ENCODE assay signal across 8 cellular contexts in genomic region chr2:64404002-64404731, GRCh38. TPM values are rescaled to one million over a fixed set of nuclear protein-coding genes. Genes with fewer than 3 reads are reported as not detected.
DNase-seq lines count a peak whose midpoint lies in the region; ATAC-seq and TF ChIP-seq lines count a peak whose summit lies in the region.
"Had no signal": no experiment of that assay in that cellular context is flagged by ENCODE, and none has a peak within 500 bp of the region (broad histone marks: within the 10 kb centered on the region; RNA-seq: fewer than 3 reads in every experiment).

No MANE protein-coding gene starts in this region.

- peaks cover 15% of the 10 kb centered on the region for H3K4me1 ChIP-seq in mammary epithelial cell (ENCODE audit: insufficient read depth, low read length)
- H3K4me1 ChIP-seq in smooth muscle cell (ENCODE audit: low read depth): peaks cover 34% of the 10 kb centered on the region
- H3K4me1 ChIP-seq in PC-9 (replicated peaks; ENCODE audit: insufficient read depth): peaks cover 42% of the 10 kb centered on the region

- TF ChIP-seq CTCF in LNCaP clone FGC (IDR thresholded peaks at IDR 0.05; ENCODE audit: control insufficient read depth, extremely low read depth, insufficient read depth) (no peak), mammary epithelial cell (conservative IDR thresholded peaks at IDR 0.05 in 1 of 2, IDR thresholded peaks at IDR 0.05 in 1 of 2; ENCODE audit: extremely low read depth in 1 of 2, insufficient read depth in 1 of 2, low read depth in 1 of 2, low read length in 2 of 2) (no peak), smooth muscle cell (IDR thresholded peaks at IDR 0.05; ENCODE audit: borderline replicate concordance, insufficient read depth, poor library complexity, severe bottlenecking) (no peak), PC-9 (conservative IDR thresholded peaks at IDR 0.05) (no peak)

- H3K27me3 ChIP-seq in mammary epithelial cell (ENCODE audit: insufficient read depth, low read length) (no peaks in the 10 kb centered on the region), smooth muscle cell (ENCODE audit: low read depth) (peaks cover 3% of the 10 kb centered on the region), PC-9 (ENCODE audit: insufficient read depth, low read depth) (no peaks in the 10 kb centered on the region)

- WGBS in mammary epithelial cell (ENCODE audit: low coverage, missing lambda C conversion rate): 19% methylated on average over 9 of the region's 9 CpGs
- WGBS in smooth muscle cell (ENCODE audit: low lambda C conversion rate): 55% methylated on average over 9 of the region's 9 CpGs

- POLR2A ChIA-PET in PC-9 (lab: Charles Lee; ENCODE audit: unreplicated experiment): no interaction called here

- ATAC-seq in GM18505 (IDR thresholded peaks at IDR 0.05; ENCODE audit: unreplicated experiment): no peak

- H3K36me3 ChIP-seq in mammary epithelial cell (ENCODE audit: insufficient read depth, low read length) (no peaks in the 10 kb centered on the region), smooth muscle cell (ENCODE audit: low read depth) (no peaks in the 10 kb centered on the region), PC-9 (ENCODE audit: low read depth) (no peaks in the 10 kb centered on the region)
- H3K36me3 ChIP-seq: SJSA1 had no signal

- no peaks in the 10 kb centered on the region for H3F3A ChIP-seq in smooth muscle cell (ENCODE audit: low read depth)
- H3F3A ChIP-seq in PC-9 (ENCODE audit: insufficient read depth, low read depth): peaks cover 37% of the 10 kb centered on the region

- H4K20me1 ChIP-seq in mammary epithelial cell (ENCODE audit: insufficient read depth, low read length) (no peaks in the 10 kb centered on the region), smooth muscle cell (ENCODE audit: low read depth) (no peaks in the 10 kb centered on the region), PC-9 (ENCODE audit: insufficient read depth) (no peaks in the 10 kb centered on the region)

- intact Hi-C loops in mammary epithelial cell (cut with micrococcal nuclease): no loop called here
- intact Hi-C loops in PC-9 (cut with micrococcal nuclease; ENCODE audit: unreplicated experiment): no loop called here

- peak; percentile 63 for DNase-seq in LNCaP clone FGC (ENCODE audit: low read depth)
- no peak for DNase-seq in mammary epithelial cell
- peak; percentile 65 for DNase-seq in islet precursor cell
- DNase-seq in smooth muscle cell (lab: John Stamatoyannopoulos, UW; ENCODE audit: unreplicated experiment): no peak
- no peak for DNase-seq in PC-9
- DNase-seq in SIG-M5 (lab: John Stamatoyannopoulos, UW): no peak

- no peak overlapping the region for H3K27ac ChIP-seq in mammary epithelial cell (ENCODE audit: insufficient read depth, low read depth, low read length)
- H3K27ac ChIP-seq in smooth muscle cell (ENCODE audit: low read depth): no peak overlapping the region
- H3K27ac ChIP-seq in PC-9: no peak overlapping the region
- H3K27ac ChIP-seq: SJSA1 had no signal

- H3K9me2 ChIP-seq in PC-9 (ENCODE audit: insufficient read depth): no peaks in the 10 kb centered on the region

- H3K4me2 ChIP-seq in mammary epithelial cell (ENCODE audit: insufficient read depth, low read depth, low read length): peak overlapping the region; percentile 27
- H3K4me2 ChIP-seq in smooth muscle cell: no peak overlapping the region
- H3K4me2 ChIP-seq in PC-9: no peak overlapping the region

- H2AFZ ChIP-seq in mammary epithelial cell (ENCODE audit: low read depth, low read length) (peak overlapping the region; percentile 93), smooth muscle cell (ENCODE audit: low read depth) (peak overlapping the region; percentile 70), PC-9 (no peak overlapping the region)

- H3K9me3 ChIP-seq in mammary epithelial cell (replicated peaks; ENCODE audit: insufficient read depth, low read length): no peaks in the 10 kb centered on the region
- no peaks in the 10 kb centered on the region for H3K9me3 ChIP-seq in smooth muscle cell (replicated peaks; ENCODE audit: low read depth)
- no peaks in the 10 kb centered on the region for H3K9me3 ChIP-seq in PC-9 (ENCODE audit: insufficient read depth, low read depth)
- H3K9me3 ChIP-seq: SJSA1 had no signal

- H3K79me2 ChIP-seq in mammary epithelial cell (ENCODE audit: insufficient read depth, low read length) (no peaks in the 10 kb centered on the region), smooth muscle cell (ENCODE audit: low read depth) (no peaks in the 10 kb centered on the region), PC-9 (ENCODE audit: low read depth) (no peaks in the 10 kb centered on the region)

- H3K4me3 ChIP-seq in LNCaP clone FGC (ENCODE audit: low read depth, low read length) (no peak overlapping the region), mammary epithelial cell (replicated peaks in 1 of 3; ENCODE audit: insufficient read depth in 1 of 3, low read depth in 2 of 3, low read length in 3 of 3) (no peak overlapping the region), smooth muscle cell (no peak overlapping the region), PC-9 (no peak overlapping the region)
- H3K4me3 ChIP-seq: SJSA1 had no signal

- BruUV-seq in mammary epithelial cell (replicated peaks; lab: Mats Ljungman, UMichigan) (no TSS peak), PC-9 (replicated peaks; lab: Mats Ljungman, UMichigan) (no TSS peak)

- dilution Hi-C loops in mammary epithelial cell (cut with HindIII; ENCODE audit: low sequenced_read_pairs): no loop called here

- CTCF ChIA-PET in mammary epithelial cell (lab: Charles Lee; ENCODE audit: low non-redundant PET): no interaction called here
- CTCF ChIA-PET in PC-9 (lab: Charles Lee): no interaction called here

- in situ Hi-C loops in mammary epithelial cell (cut with MboI; ENCODE audit: low sequenced_read_pairs in 2 of 2): no loop called here

- no peak overlapping the region for H3K9ac ChIP-seq in mammary epithelial cell (ENCODE audit: insufficient read depth, low read length)
- no peak overlapping the region for H3K9ac ChIP-seq in smooth muscle cell (ENCODE audit: low read depth)

- TF ChIP-seq POLR2A in GM18505 (IDR thresholded peaks at IDR 0.05; ENCODE audit: borderline replicate concordance, extremely low read depth, insufficient read depth, insufficient read length): no peak

RNA-seq across cellular contexts. Expression of gene LGALSL, which starts 49.8 kb away (rescaled TPM):
- 10 to 100 TPM; 11.8 to 23.3 TPM for total RNA-seq in mammary epithelial cell
- polyA plus RNA-seq in mammary epithelial cell: 17.7 TPM
- 48.8 TPM for polyA minus RNA-seq in mammary epithelial cell
- total RNA-seq in smooth muscle cell: 9.4 and 13.9 TPM in 2 replicates
- polyA plus RNA-seq in smooth muscle cell: 8.1 and 9.9 TPM in 2 replicates
- 9.7 and 13.0 TPM in 2 replicates for total RNA-seq in PC-9 (2021)

Comparison
In these comparisons a context has a peak if more than half of its experiments do, and no peak if none do; other contexts are left out.
1. DNase-seq: peak in LNCaP clone FGC (single experiment) and islet precursor cell (single experiment); none in mammary epithelial cell (single experiment), smooth muscle cell (single experiment), PC-9 (0 of 2) and SIG-M5 (single experiment).